In the genomic region with DNA sequence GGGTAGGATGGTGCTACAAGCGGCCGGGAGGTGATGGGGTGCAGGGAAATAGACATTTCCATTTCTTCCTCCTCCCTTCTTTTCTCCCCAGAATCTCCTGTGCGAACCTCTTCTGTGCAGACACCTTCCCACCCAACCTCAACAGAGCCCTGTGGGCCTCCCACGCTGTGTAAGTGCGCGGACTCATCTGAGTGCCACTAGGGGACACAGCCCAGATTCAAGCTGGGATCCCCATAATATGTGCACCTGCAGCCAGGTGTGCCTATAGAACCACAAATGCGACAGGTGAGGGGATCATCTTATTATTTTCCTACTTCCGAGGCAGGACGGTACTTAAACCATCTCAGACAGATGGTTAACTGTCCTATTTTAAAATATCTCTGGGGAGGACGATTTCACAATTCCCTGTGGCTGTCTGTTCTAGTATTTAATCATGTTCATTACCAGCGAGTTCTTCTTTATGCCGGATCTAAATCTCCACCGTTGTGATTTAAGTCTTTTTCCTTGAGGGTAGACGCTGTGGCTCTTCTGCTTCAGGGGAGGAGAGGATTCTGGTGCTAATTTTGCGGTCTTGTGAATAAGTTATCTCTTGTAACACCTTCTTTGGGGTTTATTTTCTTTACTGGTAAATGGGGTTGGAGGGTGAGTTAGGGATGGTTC, we compare ENCODE assay signal across 8 cellular contexts. TPM values are rescaled to one million over a fixed set of nuclear protein-coding genes. Genes with fewer than 3 reads are reported as not detected.
DNase-seq lines count a peak whose midpoint lies in the region; ATAC-seq and TF ChIP-seq lines count a peak whose summit lies in the region.

No MANE protein-coding gene starts in this region.

- no peak overlapping the region for H3K14ac ChIP-seq in trophoblast cell (ENCODE audit: low read length)

- TF ChIP-seq CTCF in DND-41 (IDR thresholded peaks at IDR 0.05; ENCODE audit: borderline replicate concordance, extremely low read depth, low read length, poor library complexity, severe bottlenecking) = no peak

- H3K27ac ChIP-seq in DND-41 (ENCODE audit: low read length) = no peak overlapping the region
- no peak overlapping the region for H3K27ac ChIP-seq in ectodermal cell (ENCODE audit: insufficient read depth, low read depth, low read length, poor library complexity, severe bottlenecking)
- H3K27ac ChIP-seq in trophoblast cell (ENCODE audit: low read depth, low read length) = no peak overlapping the region

- H3K4me3 ChIP-seq in DND-41 (ENCODE audit: low read depth in 1 of 2, low read length in 2 of 2) = peak overlapping the region; percentile 10 to 62; a peak in 3 of 4 replicates
- H3K4me3 ChIP-seq in ectodermal cell (ENCODE audit: insufficient read depth, low read depth, low read length) = peak overlapping the region; percentile 19
- no peak overlapping the region for H3K4me3 ChIP-seq in trophoblast cell (ENCODE audit: low read depth, low read length)

- DNase-seq in DND-41 = no peak
- peak; percentile 23 for DNase-seq in NOMO-1 treated with dmso at 0.1 percent for 144 hours (lab: John Stamatoyannopoulos, UW; ENCODE audit: unreplicated experiment)
- DNase-seq in trophoblast cell = no peak
- no peak for DNase-seq in SW 1271 (lab: John Stamatoyannopoulos, UW)
- no peak for DNase-seq in islet precursor cell

- no peaks in the 10 kb centered on the region for H3K79me2 ChIP-seq in DND-41 (ENCODE audit: insufficient read depth, low read length)
- H3K79me2 ChIP-seq in trophoblast cell (ENCODE audit: control insufficient read depth, insufficient read depth, low read length, poor library complexity) = no peaks in the 10 kb centered on the region

- no peak overlapping the region for H4K12ac ChIP-seq in trophoblast cell (ENCODE audit: low read depth, low read length)

- H4K8ac ChIP-seq in trophoblast cell (ENCODE audit: low read depth, low read length) = no peak overlapping the region

- no peak overlapping the region for H2BK120ac ChIP-seq in trophoblast cell (ENCODE audit: insufficient read depth, low read length, poor library complexity)

- no peaks in the 10 kb centered on the region for H4K20me1 ChIP-seq in DND-41 (ENCODE audit: insufficient read depth, low read length)

- peak overlapping the region; percentile 43 for H3K9ac ChIP-seq in DND-41 (ENCODE audit: low read depth, low read length)
- H3K9ac ChIP-seq in trophoblast cell (ENCODE audit: low read length) = no peak overlapping the region

- H2AFZ ChIP-seq in DND-41 (ENCODE audit: low read depth, low read length) = peak overlapping the region; percentile 96
- no peak overlapping the region for H2AFZ ChIP-seq in trophoblast cell (ENCODE audit: insufficient read depth, low read length, poor library complexity)

- H2AK5ac ChIP-seq in trophoblast cell (ENCODE audit: low read length) = no peak overlapping the region

- ATAC-seq in DND-41 (ENCODE audit: insufficient read depth, low read depth) (no peak), HG02763 (IDR thresholded peaks at IDR 0.05; ENCODE audit: unreplicated experiment) (no peak), HG02623 (IDR thresholded peaks at IDR 0.05; ENCODE audit: unreplicated experiment) (no peak)

- H2BK12ac ChIP-seq in trophoblast cell (ENCODE audit: low read length) = no peak overlapping the region

- peaks cover 15% of the 10 kb centered on the region for H3K4me1 ChIP-seq in DND-41 (ENCODE audit: insufficient read depth, low read length)
- H3K4me1 ChIP-seq in ectodermal cell (ENCODE audit: control insufficient read depth, insufficient read depth, low read length) = peaks cover 4% of the 10 kb centered on the region
- no peaks in the 10 kb centered on the region for H3K4me1 ChIP-seq in trophoblast cell (ENCODE audit: control insufficient read depth in 1 of 2, insufficient read depth in 2 of 2, low read length in 2 of 2)

- H3K9me3 ChIP-seq in DND-41 (ENCODE audit: insufficient read depth, low read length, severe bottlenecking) (no peaks in the 10 kb centered on the region), ectodermal cell (ENCODE audit: control insufficient read depth, low read length) (no peaks in the 10 kb centered on the region), trophoblast cell (ENCODE audit: insufficient read depth, low read depth, low read length) (peaks cover 2% of the 10 kb centered on the region)

- 84 to 92% methylated on average over 13 to 15 of the region's 15 CpGs for WGBS in ectodermal cell, 2 experiments
- no CpG with 5 or more reads among the region's 15 CpGs for WGBS in trophoblast cell (ENCODE audit: extremely low coverage, insufficient coverage, insufficient read length)

- no peak overlapping the region for H2BK5ac ChIP-seq in trophoblast cell (ENCODE audit: low read depth, low read length, poor library complexity)

- H4K91ac ChIP-seq in trophoblast cell (ENCODE audit: low read depth, low read length) = no peak overlapping the region

- peak overlapping the region; percentile 91 for H3K4me2 ChIP-seq in DND-41 (ENCODE audit: insufficient read depth, low read length)
- peak overlapping the region; percentile 63 for H3K4me2 ChIP-seq in trophoblast cell (ENCODE audit: low read length)

- no peak overlapping the region for H3K18ac ChIP-seq in trophoblast cell (ENCODE audit: low read length)

- H3K23ac ChIP-seq in trophoblast cell (ENCODE audit: low read length) = no peak overlapping the region

- H3K4ac ChIP-seq in trophoblast cell (ENCODE audit: low read depth, low read length) = no peak overlapping the region

- peaks cover 66% of the 10 kb centered on the region for H3K27me3 ChIP-seq in DND-41 (ENCODE audit: insufficient read depth, low read length, poor library complexity)
- H3K27me3 ChIP-seq in ectodermal cell (ENCODE audit: control insufficient read depth, insufficient read depth, low read length, poor library complexity, severe bottlenecking) = peaks cover 44% of the 10 kb centered on the region
- no peaks in the 10 kb centered on the region for H3K27me3 ChIP-seq in trophoblast cell (ENCODE audit: insufficient read depth, low read length)

- no peaks in the 10 kb centered on the region for H3K36me3 ChIP-seq in DND-41 (ENCODE audit: insufficient read depth, low read length)
- no peaks in the 10 kb centered on the region for H3K36me3 ChIP-seq in ectodermal cell (ENCODE audit: control insufficient read depth, insufficient read depth, low read length)
- no peaks in the 10 kb centered on the region for H3K36me3 ChIP-seq in trophoblast cell (ENCODE audit: control insufficient read depth in 1 of 2, insufficient read depth in 2 of 2, low read length in 2 of 2)

- H3K79me1 ChIP-seq in trophoblast cell (ENCODE audit: low read length) = no peaks in the 10 kb centered on the region

RNA-seq across cellular contexts. Expression of a gene that starts 17.2 kb away (rescaled TPM):
- polyA plus RNA-seq in ectodermal cell (2013, experiment 1 of 4) = 0.59 TPM
- 0.98 TPM for polyA plus RNA-seq in ectodermal cell (2013, experiment 2 of 4)
- 0.85 TPM for polyA plus RNA-seq in ectodermal cell (2013, experiment 3 of 4)
- 1.3 TPM for polyA plus RNA-seq in ectodermal cell (2013, experiment 4 of 4)
- polyA plus RNA-seq in trophoblast cell (2013) = 6.8 and 7.3 TPM in 2 replicates

RNA-seq across cellular contexts. Expression of a gene that starts 31.3 kb away (rescaled TPM):
- 27.7 TPM for polyA plus RNA-seq in ectodermal cell (2013, experiment 1 of 4)
- polyA plus RNA-seq in ectodermal cell (2013, experiment 2 of 4) = 25.7 TPM
- 23.8 TPM for polyA plus RNA-seq in ectodermal cell (2013, experiment 3 of 4)
- polyA plus RNA-seq in ectodermal cell (2013, experiment 4 of 4) = 27.3 TPM
- 15.3 and 15.8 TPM in 2 replicates for polyA plus RNA-seq in trophoblast cell (2013)
